In genomic region chr1:169892819-169893644, GRCh38 we compare ENCODE assay signal across 2 cellular contexts.
TF ChIP-seq lines count a peak whose summit lies in the region.

No MANE protein-coding gene starts in this region.

TF ChIP-seq in SK-N-SH, 30 proteins besides CTCF, POLR2A, EP300 and RAD21:
- TF ChIP-seq RXRA (IDR thresholded peaks at IDR 0.05; ENCODE audit: borderline replicate concordance, low read depth) (no peak), MXI1 (IDR thresholded peaks at IDR 0.05; ENCODE audit: low read depth, low read length) (peak; percentile 5; the same call in 1 of the 2 replicates)

TF ChIP-seq in H1, 55 proteins besides CTCF, POLR2A, EP300 and RAD21:
- TF ChIP-seq KDM4A (IDR thresholded peaks at IDR 0.05; ENCODE audit: low read depth, low read length, severe bottlenecking) (peak; percentile 31), SP2 (IDR thresholded peaks at IDR 0.05; ENCODE audit: low read length) (no peak), SIN3A (conservative IDR thresholded peaks at IDR 0.05 in 1 of 2, IDR thresholded peaks at IDR 0.05 in 1 of 2; ENCODE audit: low read depth in 1 of 2, low read length in 2 of 2) (peak in 1 of 2 experiments; percentile 43; a peak in 1 of 4 replicates), SRF (IDR thresholded peaks at IDR 0.05; ENCODE audit: low read depth, low read length) (no peak), PHF8 (conservative IDR thresholded peaks at IDR 0.05; ENCODE audit: low read depth, low read length) (peak; percentile 79; the same call in 1 of the 2 replicates), JUND (IDR thresholded peaks at IDR 0.05; ENCODE audit: low read length) (no peak), ASH2L (IDR thresholded peaks at IDR 0.05; ENCODE audit: low read length) (peak; percentile 65)
